ENCODE assay signal across 16 cellular contexts in the genomic region with DNA sequence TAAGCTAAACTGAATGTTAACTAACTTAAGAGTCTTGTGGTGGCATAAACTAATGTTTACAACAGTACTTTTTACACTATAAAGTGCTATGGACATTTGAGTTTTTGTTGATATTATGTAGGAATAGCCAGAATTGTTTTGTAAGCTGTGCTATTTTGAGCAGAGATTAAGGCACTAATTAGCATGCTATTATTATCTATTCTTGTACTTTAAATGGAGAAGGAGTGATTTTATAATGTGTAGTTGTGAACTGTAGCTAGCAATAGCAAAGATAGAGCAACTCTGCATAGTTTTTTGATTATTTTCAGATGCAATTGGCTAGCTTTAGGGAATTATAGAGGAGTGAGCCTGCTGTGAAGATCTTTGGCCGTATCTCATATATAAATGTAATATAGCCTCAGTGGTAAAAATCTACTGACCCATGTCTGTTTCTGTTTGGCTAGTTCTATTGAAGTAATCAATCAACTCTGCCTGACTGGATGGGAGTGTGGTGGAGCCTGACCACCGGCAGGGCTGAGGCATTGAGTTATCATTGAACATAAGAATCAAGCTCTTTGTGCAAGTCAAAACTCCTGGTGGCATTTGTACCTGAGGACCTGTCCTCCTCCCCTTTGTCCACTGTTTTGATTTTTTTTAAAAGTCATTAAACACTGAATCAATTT.
"Had no signal": no experiment of that assay in that cellular context is flagged by ENCODE, and none has a peak within 500 bp of the region (broad histone marks: within the 10 kb centered on the region; RNA-seq: fewer than 3 reads in every experiment).

No MANE protein-coding gene starts in this region.

- H3K27ac Mint-ChIP-seq: naive B cell had no signal

- DNase-seq: cortex of kidney; dorsolateral prefrontal cortex; effector CD8-positive, alpha-beta T cell; gastrocnemius medialis; islet precursor cell; mesendoderm; naive B cell; posterior cingulate gyrus; small intestine; stimulated activated CD4-positive, alpha-beta T cell treated with anti-CD3 and anti-CD28 coated beads, Interleukin-12 subunit alpha, Interleukin-12 subunit beta, amount 100 ng/mL, for 4 hours; stimulated activated naive CD4-positive, alpha-beta T cell; stomach; substantia nigra; transverse colon had no signal

- H3K27me3 ChIP-seq: dorsolateral prefrontal cortex, gastrocnemius medialis, stomach, transverse colon had no signal

- H3K4me3 Mint-ChIP-seq: naive B cell had no signal

- H3K36me3 Mint-ChIP-seq: naive B cell had no signal

- H3K4me1 Mint-ChIP-seq: naive B cell had no signal

- H3K36me3 ChIP-seq: gastrocnemius medialis, stomach, thoracic aorta, transverse colon had no signal

- H3K27ac ChIP-seq: gastrocnemius medialis, stomach, thoracic aorta, transverse colon had no signal

- H3K9me3 ChIP-seq: gastrocnemius medialis, stomach, thoracic aorta, transverse colon had no signal

- ATAC-seq: esophagus mucosa, gastrocnemius medialis had no signal

- H3K4me3 ChIP-seq: dorsolateral prefrontal cortex, gastrocnemius medialis, stomach, thoracic aorta, transverse colon had no signal

- H3K4me1 ChIP-seq: gastrocnemius medialis, transverse colon had no signal
